26 cellular contexts compared by ENCODE assay signal in the genomic region with DNA sequence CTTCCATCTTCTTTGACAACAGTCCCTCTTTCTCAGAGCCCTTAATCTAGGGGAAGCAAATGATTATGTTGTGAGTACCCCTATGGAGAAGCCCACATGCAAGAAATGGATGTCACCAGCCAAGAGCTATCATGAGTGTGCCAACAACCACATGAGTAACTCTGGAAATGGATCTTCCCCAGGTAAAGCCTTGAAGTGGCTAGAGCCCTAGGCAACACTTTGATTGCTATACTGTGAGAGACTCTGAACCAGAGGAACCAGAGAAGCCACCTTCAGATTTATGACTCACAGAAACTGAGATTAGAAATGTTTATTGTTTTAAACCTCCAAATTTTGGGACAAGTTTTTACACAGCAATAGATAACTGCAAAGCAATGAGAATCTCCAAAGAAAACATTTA.
"Had no signal": no experiment of that assay in that cellular context is flagged by ENCODE, and none has a peak within 500 bp of the region (broad histone marks: within the 10 kb centered on the region; RNA-seq: fewer than 3 reads in every experiment).

No MANE protein-coding gene starts in this region.

- H3K9ac ChIP-seq: neural progenitor cell had no signal

- H3K4me3 ChIP-seq: body of pancreas, esophagus muscularis mucosa, gastrocnemius medialis, lower lobe of right lung, neural progenitor cell, stomach, suprapubic skin, transverse colon had no signal

- H3K9me3 ChIP-seq: body of pancreas, esophagus muscularis mucosa, gastrocnemius medialis, lower lobe of right lung, stomach, suprapubic skin, transverse colon had no signal

- H2AFZ ChIP-seq: neural progenitor cell had no signal

- H3K36me3 ChIP-seq: esophagus muscularis mucosa, gastrocnemius medialis, lower lobe of right lung, neural progenitor cell, stomach, suprapubic skin, transverse colon, WERI-Rb-1 had no signal

- H3K4me1 ChIP-seq: body of pancreas, esophagus muscularis mucosa, gastrocnemius medialis, lower lobe of right lung, neural progenitor cell, stomach, suprapubic skin, transverse colon had no signal

- H3K4me2 ChIP-seq: neural progenitor cell had no signal

- H3K27ac ChIP-seq: body of pancreas, esophagus muscularis mucosa, gastrocnemius medialis, lower lobe of right lung, neural progenitor cell, stomach, suprapubic skin, transverse colon had no signal

- ATAC-seq: activated CD8-positive, alpha-beta T cell treated with anti-CD3 and anti-CD28 coated beads, Interleukin-2, amount 10 ng/mL, durations not matched to agents 7 days and 5 days; activated naive CD8-positive, alpha-beta T cell treated with anti-CD3 and anti-CD28 coated beads, Interleukin-2, amount 50 U/mL, for 24 hours; body of pancreas; gastrocnemius medialis; lower lobe of right lung; naive thymus-derived CD4-positive, alpha-beta T cell; sciatic nerve; stimulated activated memory B cell treated with anti-CD40 and anti-IgM and Interleukin-4, amounts not matched to agents 10 μg/mL and 1 μg/mL and 100 μg/mL, for 72 hours had no signal

- DNase-seq: activated CD4-positive, alpha-beta T cell treated with anti-CD3 and anti-CD28 coated beads for 1 hour; activated CD4-positive, alpha-beta T cell treated with anti-CD3 and anti-CD28 coated beads, Interleukin-2, amount 50 U/mL, for 1 hour; activated CD8-positive, alpha-beta T cell treated with anti-CD3 and anti-CD28 coated beads, Interleukin-2, amount 10 ng/mL, durations not matched to agents 7 days and 5 days; activated gamma-delta T cell; activated naive CD4-positive, alpha-beta T cell treated with anti-CD3 and anti-CD28 coated beads, Interleukin-2, amount 50 U/mL, for 16 hours; activated naive CD8-positive, alpha-beta T cell treated with anti-CD3 and anti-CD28 coated beads, Interleukin-2, amount 50 U/mL, for 24 hours; body of pancreas; central memory CD4-positive, alpha-beta T cell; dermis blood vessel endothelial cell; effector memory CD4-positive, alpha-beta T cell; gastrocnemius medialis; hippocampal formation; lower lobe of right lung; naive thymus-derived CD4-positive, alpha-beta T cell; posterior cingulate gyrus; small intestine; stimulated activated CD4-positive, alpha-beta T cell treated with anti-CD3 and anti-CD28 coated beads, Interleukin-15, amount 100 ng/mL, for 24 hours; stomach; T-helper 1 cell; transverse colon; WERI-Rb-1 had no signal

- H3K27me3 ChIP-seq: body of pancreas, esophagus muscularis mucosa, gastrocnemius medialis, neural progenitor cell, stomach, suprapubic skin, transverse colon had no signal
